In genomic region chrX:154097003-154097596, GRCh38 we compare ENCODE assay signal across 8 cellular contexts. TPM values are rescaled to one million over a fixed set of nuclear protein-coding genes. Genes with fewer than 3 reads are reported as not detected.
DNase-seq lines count a peak whose midpoint lies in the region; ATAC-seq and TF ChIP-seq lines count a peak whose summit lies in the region.

No MANE protein-coding gene starts in this region.

- ATAC-seq in GM19025 (IDR thresholded peaks at IDR 0.05; ENCODE audit: low read depth, unreplicated experiment), result peak; percentile 34
- ATAC-seq in HG03342 (IDR thresholded peaks at IDR 0.05; ENCODE audit: unreplicated experiment), result peak; percentile 32
- ATAC-seq in mucosa of descending colon, result peak; percentile 61

- intact Hi-C loops in mucosa of descending colon (cut with DNase I, micrococcal nuclease), result no loop called here

- TF ChIP-seq CTCF in epithelial cell of esophagus (IDR thresholded peaks at IDR 0.05; ENCODE audit: insufficient read depth, low read depth, low read length, missing control alignments) (no peak), mucosa of descending colon (IDR thresholded peaks at IDR 0.05) (no peak)

- DNase-seq in AG20443 (ENCODE audit: low spot score) (peak; percentile 92), NCI-H748 treated with DMSO at 0.1 percent for 48 hours (lab: John Stamatoyannopoulos, UW) (peak; percentile 19), activated T-cell treated with anti-CD3 and anti-CD28 coated beads for 24 hours (ENCODE audit: low read depth) (peak; percentile 48), epithelial cell of esophagus (ENCODE audit: low read depth) (peak; percentile 36), mucosa of descending colon (peak; percentile 62 to 74 (median 74))
- peak; percentile 52 for DNase-seq in stimulated activated CD8-positive, alpha-beta memory T cell treated with anti-CD3 and anti-CD28 coated beads, Interleukin-4, amount 100 ng/mL, for 24 hours (ENCODE audit: low read depth)

- H3K4me3 ChIP-seq in epithelial cell of esophagus (ENCODE audit: low read length) (peak overlapping the region; percentile 61), mucosa of descending colon (peak overlapping the region; percentile 72)

- no peaks in the 10 kb centered on the region for H3K36me3 ChIP-seq in mucosa of descending colon (ENCODE audit: low read depth)

- H3K4me1 ChIP-seq in mucosa of descending colon (ENCODE audit: low read depth), result peaks cover 6% of the 10 kb centered on the region

- H3K9me3 ChIP-seq in mucosa of descending colon, result no peaks in the 10 kb centered on the region

RNA-seq across cellular contexts. Expression of gene MECP2, which starts 0.4 kb away (rescaled TPM):
- 10 to 100 TPM; 33.5 to 55.6 (median 35.6) TPM for total RNA-seq in mucosa of descending colon

RNA-seq across cellular contexts. Expression of gene OPN1LW, which starts 46.9 kb away (rescaled TPM):
- not detected for total RNA-seq in mucosa of descending colon

Comparison
In these comparisons a context has a peak if more than half of its experiments do, and no peak if none do; other contexts are left out.
1. Peak in every context shown above with its lines: DNase-seq, ATAC-seq and H3K4me3 ChIP-seq.
2. DNase-seq: peak in every context shown above with its lines; median percentile 92 in AG20443; 74 in mucosa of descending colon; 52 in stimulated activated CD8-positive, alpha-beta memory T cell treated with anti-CD3 and anti-CD28 coated beads, Interleukin-4, amount 100 ng/mL, for 24 hours; 48 in activated T-cell treated with anti-CD3 and anti-CD28 coated beads for 24 hours; 36 in epithelial cell of esophagus; 19 in NCI-H748 treated with DMSO at 0.1 percent for 48 hours.